Comparison of ENCODE assay signal across 21 cellular contexts in genomic region chr7:46321556-46322205, GRCh38.
DNase-seq lines count a peak whose midpoint lies in the region; ATAC-seq, FAIRE-seq and TF ChIP-seq lines count a peak whose summit lies in the region.
"Had no signal": no experiment of that assay in that cellular context is flagged by ENCODE, and none has a peak within 500 bp of the region (broad histone marks: within the 10 kb centered on the region; RNA-seq: fewer than 3 reads in every experiment).

No MANE protein-coding gene starts in this region.

- BruUV-seq in HepG2 (replicated peaks; lab: Mats Ljungman, UMichigan): no TSS peak

- POLR2A ChIA-PET in HepG2 (lab: Yijun Ruan, JAX): no interaction called here

- ATAC-seq in HepG2: no peak; the same call in 2 of the 3 replicates
- ATAC-seq in right lobe of liver: no peak
- no peak for ATAC-seq in sciatic nerve
- no peak for ATAC-seq in activated T-helper 17 cell treated with anti-CD3 and anti-CD28 coated beads, Interleukin-2, amount 50 U/mL, for 72 hours (replicated peaks)
- ATAC-seq: T-helper 17 cell had no signal

- H3K4me3 Mint-ChIP-seq in activated T-helper 17 cell treated with anti-CD3 and anti-CD28 coated beads, Interleukin-2, amount 50 U/mL, for 72 hours: no peak overlapping the region
- H3K4me3 Mint-ChIP-seq: activated naive CD8-positive, alpha-beta T cell; CD4-positive, alpha-beta T cell; central memory CD8-positive, alpha-beta T cell; T-helper 17 cell had no signal

- H3K9me3 ChIP-seq in HepG2 (ENCODE audit: low read length) (no peaks in the 10 kb centered on the region), right lobe of liver (no peaks in the 10 kb centered on the region)
- H3K9me3 ChIP-seq: heart right ventricle had no signal

- H3K27me3 ChIP-seq in HepG2 (ENCODE audit: control insufficient read depth in 1 of 2, insufficient read depth in 2 of 2, low read length in 2 of 2) (no peaks in the 10 kb centered on the region), right lobe of liver (no peaks in the 10 kb centered on the region), kidney epithelial cell (ENCODE audit: control insufficient read depth, insufficient read depth, low read length) (no peaks in the 10 kb centered on the region)
- H3K27me3 ChIP-seq: heart right ventricle had no signal

- intact Hi-C loops in HepG2 (cut with micrococcal nuclease; ENCODE audit: unreplicated experiment): no loop called here
- intact Hi-C loops in right lobe of liver (cut with DNase I): no loop called here
- intact Hi-C loops in sciatic nerve (cut with DNase I): no loop called here

- H3K79me2 ChIP-seq in HepG2 (ENCODE audit: insufficient read depth, low read length): no peaks in the 10 kb centered on the region

- H3K27me3 Mint-ChIP-seq in activated T-helper 17 cell treated with anti-CD3 and anti-CD28 coated beads, Interleukin-2, amount 50 U/mL, for 72 hours: no peaks in the 10 kb centered on the region
- H3K27me3 Mint-ChIP-seq: activated naive CD8-positive, alpha-beta T cell; CD4-positive, alpha-beta T cell; central memory CD8-positive, alpha-beta T cell; T-helper 17 cell had no signal

- TF ChIP-seq EP300 in HepG2 (IDR thresholded peaks at IDR 0.05; ENCODE audit: low read depth in 2 of 2, low read length in 2 of 2): no peak
- no peak for TF ChIP-seq EP300 in HepG2 (CRISPR knock-in tag; IDR thresholded peaks at IDR 0.05; ENCODE audit: borderline replicate concordance)

- no peaks in the 10 kb centered on the region for H3K4me1 Mint-ChIP-seq in activated T-helper 17 cell treated with anti-CD3 and anti-CD28 coated beads, Interleukin-2, amount 50 U/mL, for 72 hours
- H3K4me1 Mint-ChIP-seq: central memory CD8-positive, alpha-beta T cell; T-helper 17 cell had no signal

- in situ Hi-C loops in HepG2 (cut with HindIII; ENCODE audit: extremely low pct_ligation_motif_present, low pct_unique_long_range_greater_than_20kb): no loop called here
- in situ Hi-C loops in astrocyte of the cerebellum (cut with HindIII; ENCODE audit: low sequenced_read_pairs): no loop called here

- WGBS in HepG2 (ENCODE audit: low lambda C conversion rate): 49% methylated on average over 11 of the region's 11 CpGs
- 85% methylated on average over 11 of the region's 11 CpGs for WGBS in right lobe of liver (ENCODE audit: insufficient coverage, low coverage, low lambda C conversion rate, missing lambda C conversion rate)

- TF ChIP-seq CTCF in HepG2 (CRISPR knock-in tag; IDR thresholded peaks at IDR 0.05) (no peak), right lobe of liver (IDR thresholded peaks at IDR 0.05) (no peak), astrocyte of the cerebellum (IDR thresholded peaks at IDR 0.05; ENCODE audit: low read depth, low read length, missing control alignments) (no peak), kidney epithelial cell (IDR thresholded peaks at IDR 0.05; ENCODE audit: insufficient read depth, low read length, poor library complexity, severe bottlenecking) (no peak)

- H4K20me1 ChIP-seq in HepG2 (ENCODE audit: insufficient read depth, low read length): no peaks in the 10 kb centered on the region

- H3K27ac Mint-ChIP-seq in activated T-helper 17 cell treated with anti-CD3 and anti-CD28 coated beads, Interleukin-2, amount 50 U/mL, for 72 hours: no peak overlapping the region
- H3K27ac Mint-ChIP-seq: activated naive CD8-positive, alpha-beta T cell; CD4-positive, alpha-beta T cell; T-helper 17 cell had no signal

- no peak overlapping the region for H2AFZ ChIP-seq in HepG2 (ENCODE audit: low read length)

- no peak for FAIRE-seq in HepG2 (lab: Jason Lieb, UNC)
- FAIRE-seq in GM12892 (lab: Jason Lieb, UNC): no peak
- FAIRE-seq: endometrium had no signal

- H3K9ac ChIP-seq in HepG2 (ENCODE audit: insufficient read depth, low read depth, low read length): no peak overlapping the region

- no peak for TF ChIP-seq RAD21 in HepG2 (CRISPR knock-in tag; IDR thresholded peaks at IDR 0.05)

- H3K4me3 ChIP-seq in HepG2 (replicated peaks in 1 of 3; ENCODE audit: insufficient read depth in 1 of 3, low read depth in 2 of 3, low read length in 3 of 3) (no peak overlapping the region), right lobe of liver (no peak overlapping the region), astrocyte of the cerebellum (ENCODE audit: low read depth, low read length) (no peak overlapping the region), kidney epithelial cell (ENCODE audit: low read depth, low read length) (no peak overlapping the region)
- H3K4me3 ChIP-seq: heart right ventricle had no signal

- H3K4me1 ChIP-seq in HepG2 (ENCODE audit: insufficient read depth, low read length) (peaks cover 9% of the 10 kb centered on the region; the same call in 1 of the 2 replicates), right lobe of liver (no peaks in the 10 kb centered on the region)
- H3K4me1 ChIP-seq: heart right ventricle had no signal

- H3K4me2 ChIP-seq in HepG2 (ENCODE audit: low read depth, low read length): no peak overlapping the region

- no peaks in the 10 kb centered on the region for H3K9me3 Mint-ChIP-seq in activated T-helper 17 cell treated with anti-CD3 and anti-CD28 coated beads, Interleukin-2, amount 50 U/mL, for 72 hours

- H3K27ac ChIP-seq in HepG2 (ENCODE audit: extremely low read length, insufficient read depth, low read length) (no peak overlapping the region), right lobe of liver (no peak overlapping the region)

- CTCF ChIA-PET in HepG2 (lab: Yijun Ruan, JAX; ENCODE audit: low intra/inter-chr PET ratio, low total read pairs): no interaction called here

- TF ChIP-seq POLR2A in HepG2 (IDR thresholded peaks at IDR 0.05; ENCODE audit: insufficient read depth in 1 of 2, low read depth in 2 of 2, low read length in 2 of 2) (no peak), right lobe of liver (IDR thresholded peaks at IDR 0.05) (no peak), GM12892 (IDR thresholded peaks at IDR 0.05; ENCODE audit: low read depth, low read length) (no peak)

- no peaks in the 10 kb centered on the region for H3K36me3 Mint-ChIP-seq in activated T-helper 17 cell treated with anti-CD3 and anti-CD28 coated beads, Interleukin-2, amount 50 U/mL, for 72 hours (ENCODE audit: low read depth)
- H3K36me3 Mint-ChIP-seq: activated naive CD8-positive, alpha-beta T cell had no signal

- peak; percentile 3 for DNase-seq in HepG2 (ENCODE audit: low spot score)
- DNase-seq in right lobe of liver: no peak
- peak; percentile 15 for DNase-seq in astrocyte of the cerebellum (ENCODE audit: low read depth)
- DNase-seq in kidney epithelial cell (ENCODE audit: low read depth): peak; percentile 10
- DNase-seq in sciatic nerve (ENCODE audit: low spot score): no peak
- DNase-seq in NCI-H187 treated with DMSO at 0.1 percent for 48 hours (lab: John Stamatoyannopoulos, UW): no peak
- DNase-seq in GM12892 (ENCODE audit: insufficient read length): no peak
- DNase-seq: activated CD4-positive, alpha-beta T cell treated with anti-CD3 and anti-CD28 coated beads for 1 hour; CD4-positive, alpha-beta T cell; GF-D8; heart right ventricle; kidney glomerular epithelial cell; NCI-H2081 treated with DMSO at 0.1 percent for 48 hours; NCI-H774; RPMI8226; stimulated activated CD4-positive, alpha-beta T cell treated with anti-CD3 and anti-CD28 coated beads, Interleukin-15, amount 100 ng/mL, for 24 hours; T-helper 17 cell had no signal

- H3K36me3 ChIP-seq in HepG2 (replicated peaks in 1 of 2; ENCODE audit: control insufficient read depth in 1 of 2, insufficient read depth in 2 of 2, low read length in 2 of 2) (no peaks in the 10 kb centered on the region), right lobe of liver (no peaks in the 10 kb centered on the region), kidney epithelial cell (ENCODE audit: control insufficient read depth, insufficient read depth, low read length) (no peaks in the 10 kb centered on the region)
- H3K36me3 ChIP-seq: heart right ventricle had no signal

TF ChIP-seq in HepG2, 621 proteins besides CTCF, POLR2A, EP300 and RAD21:
- TF ChIP-seq ZNF263 (CRISPR knock-in tag; IDR thresholded peaks at IDR 0.05): 0 out of 2 replicates have a peak, but pooled peaks have one; percentile 17
- TF ChIP-seq ZNF580 (CRISPR knock-in tag; IDR thresholded peaks at IDR 0.05; ENCODE audit: borderline replicate concordance, low read depth): no peak

Comparison
In these comparisons a context has a peak if more than half of its experiments do, and no peak if none do; other contexts are left out.
1. DNase-seq: peak in HepG2 (single experiment), astrocyte of the cerebellum (single experiment) and kidney epithelial cell (single experiment); none in right lobe of liver (0 of 3), sciatic nerve (single experiment), NCI-H187 treated with DMSO at 0.1 percent for 48 hours (single experiment) and GM12892 (single experiment).